Comparison of ENCODE assay signal across 15 cellular contexts in the genomic region with DNA sequence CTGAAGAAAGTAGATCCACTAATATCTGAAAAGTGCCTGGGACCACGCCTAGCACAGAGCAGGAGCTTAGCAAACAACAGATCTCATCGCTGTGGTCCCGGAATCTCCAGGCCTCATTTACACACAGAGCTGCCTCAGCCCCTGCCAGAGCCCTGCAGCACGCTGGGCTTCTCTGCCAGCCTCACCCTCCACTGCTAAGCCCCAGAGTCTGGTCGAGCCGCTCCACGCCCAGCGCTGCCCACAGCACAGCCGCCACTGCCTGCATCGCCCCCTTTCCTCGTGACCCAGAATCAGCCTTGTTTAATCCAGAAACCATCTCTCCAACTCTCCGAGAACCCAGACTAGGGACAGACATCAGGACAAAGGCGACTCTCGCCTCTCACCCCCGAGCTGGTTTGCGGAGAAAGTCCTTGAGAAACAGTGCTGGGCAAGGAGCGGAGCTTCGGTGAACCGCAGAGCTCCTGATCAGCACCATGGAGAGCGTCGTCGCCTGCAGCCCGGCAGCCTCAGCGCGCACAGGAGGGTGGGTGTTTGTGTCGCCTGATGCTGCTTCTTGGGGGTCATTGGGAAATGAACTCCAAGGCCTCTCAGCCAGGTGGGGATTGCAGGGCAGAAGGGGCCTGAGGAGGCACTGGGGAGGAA.
A peak's percentile ranks its signal among the peaks of the same experiment; 100 is the strongest.
DNase-seq lines count a peak whose midpoint lies in the region; ATAC-seq, FAIRE-seq and TF ChIP-seq lines count a peak whose summit lies in the region.
"Had no signal": no experiment of that assay in that cellular context is flagged by ENCODE, and none has a peak within 500 bp of the region (broad histone marks: within the 10 kb centered on the region; RNA-seq: fewer than 3 reads in every experiment).

No MANE protein-coding gene starts in this region.

- H3K36me3 ChIP-seq in K562 (ENCODE audit: control insufficient read depth, insufficient read depth, low read length) (no peaks in the 10 kb centered on the region), small intestine (ENCODE audit: control insufficient read depth in 2 of 2, insufficient read depth in 2 of 2, low read length in 2 of 2) (no peaks in the 10 kb centered on the region)
- H3K36me3 ChIP-seq: heart right ventricle, neutrophil, uterus had no signal

- no peak overlapping the region for H2AFZ ChIP-seq in K562 (ENCODE audit: low read depth, low read length)

- peaks cover 34% of the 10 kb centered on the region for H4K20me1 ChIP-seq in K562 (replicated peaks; ENCODE audit: control insufficient read depth, insufficient read depth, low read length)

- intact Hi-C loops in K562 (cut with micrococcal nuclease), result no loop called here

- no peaks in the 10 kb centered on the region for H3K4me1 Mint-ChIP-seq in activated CD4-positive, alpha-beta memory T cell treated with anti-CD3 and anti-CD28 coated beads, Interleukin-2, amount 10 ng/mL, durations not matched to agents 7 days and 5 days

- H3K4me1 ChIP-seq in K562 (replicated peaks in 1 of 2; ENCODE audit: control insufficient read depth in 2 of 2, insufficient read depth in 2 of 2, low read length in 2 of 2) (peaks cover 0 to 4% of the 10 kb centered on the region in 2 experiments; a peak in 1 of 5 replicates), small intestine (ENCODE audit: control insufficient read depth in 2 of 2, insufficient read depth in 1 of 2, low read depth in 1 of 2, low read length in 1 of 2) (no peaks in the 10 kb centered on the region)
- H3K4me1 ChIP-seq: heart right ventricle, uterus had no signal

- CTCF ChIA-PET in K562 (lab: Yijun Ruan, JAX; ENCODE audit: low intra/inter-chr PET ratio), result no interaction called here
- CTCF ChIA-PET in activated CD4-positive, alpha-beta memory T cell treated with anti-CD3 and anti-CD28 coated beads, Interleukin-2, amount 10 ng/mL, durations not matched to agents 7 days and 5 days (lab: Charles Lee), result interaction anchor here (1.0 kb wide), 1 partner anchor 16 kb away, joined by 3 read pairs; no protein-coding TSS in a partner anchor

- H3K9me3 Mint-ChIP-seq in activated CD4-positive, alpha-beta memory T cell treated with anti-CD3 and anti-CD28 coated beads, Interleukin-2, amount 10 ng/mL, durations not matched to agents 7 days and 5 days, result no peaks in the 10 kb centered on the region

- TF ChIP-seq EP300 in K562 (IDR thresholded peaks at IDR 0.05; ENCODE audit: low read length), result no peak

- H3K27me3 Mint-ChIP-seq in activated CD4-positive, alpha-beta memory T cell treated with anti-CD3 and anti-CD28 coated beads, Interleukin-2, amount 10 ng/mL, durations not matched to agents 7 days and 5 days, result no peaks in the 10 kb centered on the region

- no peak for TF ChIP-seq POLR2A in K562 (conservative IDR thresholded peaks at IDR 0.05)

- H3K9me3 ChIP-seq in K562 (replicated peaks; ENCODE audit: control insufficient read depth, insufficient read depth, low read depth, low read length) (no peaks in the 10 kb centered on the region), small intestine (ENCODE audit: control insufficient read depth, low read depth) (no peaks in the 10 kb centered on the region)
- H3K9me3 ChIP-seq: heart right ventricle, neutrophil, uterus had no signal

- in situ Hi-C loops in Caki2 (cut with HindIII; ENCODE audit: low pct_unique_long_range_greater_than_20kb, low sequenced_read_pairs), result no loop called here
- in situ Hi-C loops in K562 (cut with MboI), result no loop called here

- DNase-seq in Caki2 (ENCODE audit: low read depth) (peak; percentile 18), HuH-7 (ENCODE audit: low spot score) (peak; percentile 76), K562 (ENCODE audit: extremely low read depth in 1 of 4, low spot score in 3 of 4) (peak; percentile 70 to 87 (median 82)), left kidney (ENCODE audit: low read depth, low spot score) (peak; percentile 92), cortex of kidney (lab: John Stamatoyannopoulos, UW) (no peak), activated gamma-delta T cell treated with Interleukin-2 at 50 U/mL for 16 hours (no peak), small intestine (no peak)
- no peak for DNase-seq in activated CD4-positive, alpha-beta memory T cell treated with anti-CD3 and anti-CD28 coated beads, Interleukin-2, amount 10 ng/mL, durations not matched to agents 7 days and 5 days
- DNase-seq: activated CD8-positive, alpha-beta memory T cell treated with anti-CD3 and anti-CD28 coated beads for 24 hours; central memory CD4-positive, alpha-beta T cell; COR-L47; heart right ventricle; NCI-H146; uterus had no signal

- no peak overlapping the region for H3K4me2 ChIP-seq in K562 (ENCODE audit: insufficient read depth, low read length)

- no peak for TF ChIP-seq CTCF in K562 (IDR thresholded peaks at IDR 0.05 in 2 of 3, conservative IDR thresholded peaks at IDR 0.05 in 1 of 3; ENCODE audit: insufficient read depth in 2 of 3, low read depth in 1 of 3, low read length in 3 of 3)

- no peak overlapping the region for H3K4me3 ChIP-seq in K562
- H3K4me3 ChIP-seq in small intestine (ENCODE audit: low read depth in 1 of 2, low read length in 2 of 2), result no peak overlapping the region
- H3K4me3 ChIP-seq: heart right ventricle, uterus had no signal

- POLR2A ChIA-PET in K562 (lab: Yijun Ruan, JAX), result interaction anchor here (0.6 to 0.9 kb wide), 2 partner anchors 10 to 19 kb away, joined by 3 read pairs; no protein-coding TSS in a partner anchor
- POLR2A ChIA-PET in activated CD4-positive, alpha-beta memory T cell treated with anti-CD3 and anti-CD28 coated beads, Interleukin-2, amount 10 ng/mL, durations not matched to agents 7 days and 5 days (lab: Charles Lee), result no interaction called here

- no peaks in the 10 kb centered on the region for H3K36me3 Mint-ChIP-seq in activated CD4-positive, alpha-beta memory T cell treated with anti-CD3 and anti-CD28 coated beads, Interleukin-2, amount 10 ng/mL, durations not matched to agents 7 days and 5 days (ENCODE audit: low read depth)

- no TSS peak for BruUV-seq in K562 (replicated peaks; lab: Mats Ljungman, UMichigan)

- H3K27me3 ChIP-seq in K562 (ENCODE audit: control insufficient read depth in 2 of 2, insufficient read depth in 2 of 2, low read length in 2 of 2), result peaks cover 12 to 66% of the 10 kb centered on the region in 2 experiments; a peak in 4 of 5 replicates
- no peaks in the 10 kb centered on the region for H3K27me3 ChIP-seq in small intestine (ENCODE audit: control insufficient read depth in 2 of 2, insufficient read depth in 2 of 2, low read length in 2 of 2)
- H3K27me3 ChIP-seq: uterus had no signal

- ATAC-seq in K562, result peak; percentile 90

- no peaks in the 10 kb centered on the region for H3K79me2 ChIP-seq in K562 (ENCODE audit: control insufficient read depth, insufficient read depth, low read length)

- no peak overlapping the region for H3K27ac Mint-ChIP-seq in activated CD4-positive, alpha-beta memory T cell treated with anti-CD3 and anti-CD28 coated beads, Interleukin-2, amount 10 ng/mL, durations not matched to agents 7 days and 5 days

- no peak overlapping the region for H3K4me3 Mint-ChIP-seq in activated CD4-positive, alpha-beta memory T cell treated with anti-CD3 and anti-CD28 coated beads, Interleukin-2, amount 10 ng/mL, durations not matched to agents 7 days and 5 days

- H3K27ac ChIP-seq in K562 (ENCODE audit: extremely low read depth, low read depth, low read length) (no peak overlapping the region), small intestine (ENCODE audit: low read depth in 1 of 2, low read length in 1 of 2) (no peak overlapping the region)
- H3K27ac ChIP-seq: heart right ventricle, neutrophil, uterus had no signal

- no peak for TF ChIP-seq RAD21 in K562 (CRISPR knock-in tag; conservative IDR thresholded peaks at IDR 0.05 in 1 of 2, IDR thresholded peaks at IDR 0.05 in 1 of 2)

- 18% methylated on average over 26 of the region's 26 CpGs for WGBS in K562 (ENCODE audit: insufficient coverage, low coverage, missing lambda C conversion rate)
- WGBS in small intestine, 3 donors, result 30 to 38% (median 36%) methylated on average over 26 of the region's 26 CpGs

- FAIRE-seq in K562 (lab: Jason Lieb, UNC) (peak; percentile 84), small intestine (lab: Jason Lieb, UNC) (no peak)

- no peak overlapping the region for H3K9ac ChIP-seq in K562 (ENCODE audit: insufficient read depth in 1 of 2, low read depth in 2 of 2, low read length in 2 of 2)

- no peaks in the 10 kb centered on the region for H3K9me1 ChIP-seq in K562 (ENCODE audit: control insufficient read depth, insufficient read depth, low read length)

TF ChIP-seq in K562, 482 proteins besides CTCF, POLR2A, EP300 and RAD21 (continues in another document):
- no peak for TF ChIP-seq ZFPM2 (CRISPR knock-in tag; IDR thresholded peaks at IDR 0.05)
- TF ChIP-seq BCL6 (CRISPR knock-in tag; IDR thresholded peaks at IDR 0.05), result no peak
- TF ChIP-seq, protein P1, sequence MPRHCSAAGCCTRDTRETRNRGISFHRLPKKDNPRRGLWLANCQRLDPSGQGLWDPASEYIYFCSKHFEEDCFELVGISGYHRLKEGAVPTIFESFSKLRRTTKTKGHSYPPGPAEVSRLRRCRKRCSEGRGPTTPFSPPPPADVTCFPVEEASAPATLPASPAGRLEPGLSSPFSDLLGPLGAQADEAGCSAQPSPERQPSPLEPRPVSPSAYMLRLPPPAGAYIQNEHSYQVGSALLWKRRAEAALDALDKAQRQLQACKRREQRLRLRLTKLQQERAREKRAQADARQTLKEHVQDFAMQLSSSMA (CRISPR knock-in tag; IDR thresholded peaks at IDR 0.05), result no peak
- TF ChIP-seq, protein P2, sequence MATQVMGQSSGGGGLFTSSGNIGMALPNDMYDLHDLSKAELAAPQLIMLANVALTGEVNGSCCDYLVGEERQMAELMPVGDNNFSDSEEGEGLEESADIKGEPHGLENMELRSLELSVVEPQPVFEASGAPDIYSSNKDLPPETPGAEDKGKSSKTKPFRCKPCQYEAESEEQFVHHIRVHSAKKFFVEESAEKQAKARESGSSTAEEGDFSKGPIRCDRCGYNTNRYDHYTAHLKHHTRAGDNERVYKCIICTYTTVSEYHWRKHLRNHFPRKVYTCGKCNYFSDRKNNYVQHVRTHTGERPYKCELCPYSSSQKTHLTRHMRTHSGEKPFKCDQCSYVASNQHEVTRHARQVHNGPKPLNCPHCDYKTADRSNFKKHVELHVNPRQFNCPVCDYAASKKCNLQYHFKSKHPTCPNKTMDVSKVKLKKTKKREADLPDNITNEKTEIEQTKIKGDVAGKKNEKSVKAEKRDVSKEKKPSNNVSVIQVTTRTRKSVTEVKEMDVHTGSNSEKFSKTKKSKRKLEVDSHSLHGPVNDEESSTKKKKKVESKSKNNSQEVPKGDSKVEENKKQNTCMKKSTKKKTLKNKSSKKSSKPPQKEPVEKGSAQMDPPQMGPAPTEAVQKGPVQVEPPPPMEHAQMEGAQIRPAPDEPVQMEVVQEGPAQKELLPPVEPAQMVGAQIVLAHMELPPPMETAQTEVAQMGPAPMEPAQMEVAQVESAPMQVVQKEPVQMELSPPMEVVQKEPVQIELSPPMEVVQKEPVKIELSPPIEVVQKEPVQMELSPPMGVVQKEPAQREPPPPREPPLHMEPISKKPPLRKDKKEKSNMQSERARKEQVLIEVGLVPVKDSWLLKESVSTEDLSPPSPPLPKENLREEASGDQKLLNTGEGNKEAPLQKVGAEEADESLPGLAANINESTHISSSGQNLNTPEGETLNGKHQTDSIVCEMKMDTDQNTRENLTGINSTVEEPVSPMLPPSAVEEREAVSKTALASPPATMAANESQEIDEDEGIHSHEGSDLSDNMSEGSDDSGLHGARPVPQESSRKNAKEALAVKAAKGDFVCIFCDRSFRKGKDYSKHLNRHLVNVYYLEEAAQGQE (CRISPR knock-in tag; IDR thresholded peaks at IDR 0.05; ENCODE audit: low read depth), result peak; percentile 98

Comparison
In these comparisons a context has a peak if more than half of its experiments do, and no peak if none do; other contexts are left out.
1. DNase-seq: peak in Caki2 (single experiment), HuH-7 (single experiment), K562 (4 of 4) and left kidney (single experiment); none in cortex of kidney (single experiment), activated gamma-delta T cell treated with Interleukin-2 at 50 U/mL for 16 hours (single experiment), activated CD4-positive, alpha-beta memory T cell treated with anti-CD3 and anti-CD28 coated beads, Interleukin-2, amount 10 ng/mL, durations not matched to agents 7 days and 5 days (single experiment) and small intestine (single experiment).